8 cellular contexts compared by ENCODE assay signal in genomic region chr9:77977210-77977611, GRCh38. TPM values are rescaled to one million over a fixed set of nuclear protein-coding genes. Genes with fewer than 3 reads are reported as not detected.
DNase-seq lines count a peak whose midpoint lies in the region; ATAC-seq and TF ChIP-seq lines count a peak whose summit lies in the region.

No MANE protein-coding gene starts in this region.

- no TSS peak for BruUV-seq in MCF 10A (replicated peaks; lab: Mats Ljungman, UMichigan)

- H3K4me3 Mint-ChIP-seq in CD14-positive monocyte (peak overlapping the region; percentile 2 to 37), MCF 10A (ENCODE audit: unreplicated experiment) (no peak overlapping the region)
- peak overlapping the region; percentile 66 for H3K4me3 Mint-ChIP-seq in T-helper 2 cell treated with Interferon-gamma antibody and Interleukin-4, amounts not matched to agents 5 μg/mL and 100 μg/mL, for 36 hours

- DNase-seq in CD14-positive monocyte (ENCODE audit: low spot score) (peak; percentile 53), HL-60 (ENCODE audit: low read depth in 1 of 2, low spot score in 1 of 2) (peak; percentile 50 to 73), MCF 10A (ENCODE audit: unreplicated experiment) (peak; percentile 78), inferior parietal cortex (ENCODE audit: extremely low spot score) (peak; percentile 75), NCI-H524 treated with DMSO at 0.1 percent for 48 hours (lab: John Stamatoyannopoulos, UW) (no peak)
- peak; percentile 18 for DNase-seq in T-helper 2 cell treated with Interferon-gamma antibody and Interleukin-4, amounts not matched to agents 5 μg/mL and 100 μg/mL, for 36 hours (ENCODE audit: low spot score)
- peak; percentile 51 for DNase-seq in stimulated activated CD4-positive, alpha-beta T cell treated with anti-CD3 and anti-CD28 coated beads, Interleukin-15, amount 100 ng/mL, for 24 hours

- TF ChIP-seq CTCF in CD14-positive monocyte (IDR thresholded peaks at IDR 0.05) (peak; percentile 34), HL-60 (IDR thresholded peaks at IDR 0.05; ENCODE audit: insufficient read depth, low read length) (peak; percentile 34), MCF 10A (IDR thresholded peaks at IDR 0.05; ENCODE audit: unreplicated experiment) (peak; percentile 42)

- H3K9me3 Mint-ChIP-seq in CD14-positive monocyte (peaks cover 0 to 2% (median 0%) of the 10 kb centered on the region in 7 donors), MCF 10A (ENCODE audit: unreplicated experiment) (no peaks in the 10 kb centered on the region)
- H3K9me3 Mint-ChIP-seq in T-helper 2 cell treated with Interferon-gamma antibody and Interleukin-4, amounts not matched to agents 5 μg/mL and 100 μg/mL, for 36 hours: no peaks in the 10 kb centered on the region

- ATAC-seq in GM21723 (IDR thresholded peaks at IDR 0.05; ENCODE audit: unreplicated experiment): no peak

- H3K27me3 Mint-ChIP-seq in CD14-positive monocyte (ENCODE audit: low read depth in 3 of 3): no peaks in the 10 kb centered on the region
- no peaks in the 10 kb centered on the region for H3K27me3 Mint-ChIP-seq in T-helper 2 cell treated with Interferon-gamma antibody and Interleukin-4, amounts not matched to agents 5 μg/mL and 100 μg/mL, for 36 hours (ENCODE audit: low read depth)
- no peaks in the 10 kb centered on the region for H3K27me3 Mint-ChIP-seq in MCF 10A (ENCODE audit: insufficient read depth, unreplicated experiment)

- H3K27ac Mint-ChIP-seq in CD14-positive monocyte: peak overlapping the region; percentile 28 to 87 (median 80)
- peak overlapping the region; percentile 77 for H3K27ac Mint-ChIP-seq in T-helper 2 cell treated with Interferon-gamma antibody and Interleukin-4, amounts not matched to agents 5 μg/mL and 100 μg/mL, for 36 hours
- H3K27ac Mint-ChIP-seq in MCF 10A (ENCODE audit: low read depth, unreplicated experiment): peak overlapping the region; percentile 43

- peak overlapping the region; percentile 52 for H3K27ac ChIP-seq in HL-60 (replicated peaks)

- peaks cover 8 to 14% of the 10 kb centered on the region in 2 donors for H3K36me3 Mint-ChIP-seq in CD14-positive monocyte
- H3K36me3 Mint-ChIP-seq in T-helper 2 cell treated with Interferon-gamma antibody and Interleukin-4, amounts not matched to agents 5 μg/mL and 100 μg/mL, for 36 hours (ENCODE audit: low read depth): peaks cover 13% of the 10 kb centered on the region
- H3K36me3 Mint-ChIP-seq in MCF 10A (ENCODE audit: insufficient read depth, unreplicated experiment): no peaks in the 10 kb centered on the region

- no peaks in the 10 kb centered on the region for H3K27me3 ChIP-seq in HL-60 (ENCODE audit: insufficient read depth, poor library complexity, severe bottlenecking)

- no peak overlapping the region for H3K4me3 ChIP-seq in HL-60 (replicated peaks; ENCODE audit: insufficient read depth, low read length)

- CTCF ChIA-PET in MCF 10A (lab: Yijun Ruan, JAX): interaction anchor here (0.5 to 6.6 kb wide), 32 partner anchors 9 to 1148 kb away, joined by 3 to 64 read pairs (median 4); partner anchors contain the start of gene CEP78

- intact Hi-C loops in CD14-positive monocyte (cut with micrococcal nuclease): loop anchor here (2.0 to 5.0 kb wide), 3 partner anchors 55 to 146 kb away; partner anchors contain the start of gene GNAQ (in 1 of the 2)
- intact Hi-C loops in MCF 10A (cut with micrococcal nuclease): loop anchor here (1.0 to 10.0 kb wide), 3 partner anchors 58 to 258 kb away; partner anchors contain the start of gene CEP78

- POLR2A ChIA-PET in MCF 10A (lab: Yijun Ruan, JAX): interaction anchor here (0.6 to 3.9 kb wide), 9 partner anchors 25 to 144 kb away, joined by 3 to 19 read pairs (median 4); partner anchors contain the start of gene GNAQ

- H3K4me1 Mint-ChIP-seq in CD14-positive monocyte (peaks cover 56% of the 10 kb centered on the region), MCF 10A (ENCODE audit: insufficient read depth, unreplicated experiment) (peaks cover 35% of the 10 kb centered on the region)
- H3K4me1 Mint-ChIP-seq in T-helper 2 cell treated with Interferon-gamma antibody and Interleukin-4, amounts not matched to agents 5 μg/mL and 100 μg/mL, for 36 hours (ENCODE audit: low read depth): peaks cover 52% of the 10 kb centered on the region

RNA-seq across cellular contexts. Expression of gene GNAQ, which starts 54.4 kb away (rescaled TPM):
- 1 to 10 TPM; 8.3 to 9.6 TPM for polyA plus RNA-seq in CD14-positive monocyte
- 38.1 and 38.2 TPM in 2 replicates for total RNA-seq in MCF 10A (2022)
